Comparison of ENCODE assay signal across 14 cellular contexts in genomic region chr14:54106802-54107377, GRCh38.
DNase-seq lines count a peak whose midpoint lies in the region; ATAC-seq, FAIRE-seq and TF ChIP-seq lines count a peak whose summit lies in the region.
"Had no signal": no experiment of that assay in that cellular context is flagged by ENCODE, and none has a peak within 500 bp of the region (broad histone marks: within the 10 kb centered on the region; RNA-seq: fewer than 3 reads in every experiment).

No MANE protein-coding gene starts in this region.

- in situ Hi-C loops in mammary epithelial cell (cut with MboI; ENCODE audit: low sequenced_read_pairs in 2 of 2) = no loop called here
- in situ Hi-C loops in HAP-1 (cut with MboI; ENCODE audit: low sequenced_read_pairs) = no loop called here

- POLR2A ChIA-PET in A549 (lab: Yijun Ruan, JAX) = no interaction called here

- ATAC-seq in A549 (no peak), lower lobe of right lung (peak; percentile 62 to 82)
- ATAC-seq: T-helper 17 cell had no signal

- H3K4me1 ChIP-seq in A549 (peaks cover 22% of the 10 kb centered on the region), mammary epithelial cell (ENCODE audit: insufficient read depth, low read length) (peaks cover 67% of the 10 kb centered on the region), lower lobe of right lung (peaks cover 12% of the 10 kb centered on the region), HAP-1 (no peaks in the 10 kb centered on the region)

- H3K4me3 ChIP-seq in A549 = no peak overlapping the region
- no peak overlapping the region for H3K4me3 ChIP-seq in mammary epithelial cell (replicated peaks in 1 of 3; ENCODE audit: insufficient read depth in 1 of 3, low read depth in 2 of 3, low read length in 3 of 3)
- no peak overlapping the region for H3K4me3 ChIP-seq in lower lobe of right lung
- H3K4me3 ChIP-seq in HAP-1 = no peak overlapping the region

- H4K20me1 ChIP-seq in mammary epithelial cell (ENCODE audit: insufficient read depth, low read length) = no peaks in the 10 kb centered on the region

- intact Hi-C loops in mammary epithelial cell (cut with micrococcal nuclease) = loop anchor here (1.0 to 10.0 kb wide), 4 partner anchors 62 to 290 kb away; partner anchors contain the start of gene CDKN3
- intact Hi-C loops in lower lobe of right lung (cut with DNase I) = no loop called here

- DNase-seq in A549 (ENCODE audit: low read depth in 1 of 2, low spot score in 1 of 2) (no peak), HFFc6 (no peak), mammary epithelial cell (no peak), lower lobe of right lung (no peak), endothelial cell (ENCODE audit: low spot score) (no peak), HAP-1 (ENCODE audit: low spot score in 2 of 2) (no peak), T-helper 1 cell (no peak), RPMI8226 (no peak)
- DNase-seq: DND-41; naive B cell; stimulated activated CD4-positive, alpha-beta T cell treated with anti-CD3 and anti-CD28 coated beads, Interleukin-12 subunit alpha, Interleukin-12 subunit beta, amount 100 ng/mL, for 4 hours; T-helper 17 cell had no signal

- H3K4me1 Mint-ChIP-seq in HFFc6 (ENCODE audit: low read depth) (peaks cover 45% of the 10 kb centered on the region), endothelial cell (ENCODE audit: unreplicated experiment) (no peaks in the 10 kb centered on the region)
- H3K4me1 Mint-ChIP-seq: B cell, naive B cell, T-helper 17 cell had no signal

- no peaks in the 10 kb centered on the region for H3K36me3 ChIP-seq in mammary epithelial cell (ENCODE audit: insufficient read depth, low read length)
- no peaks in the 10 kb centered on the region for H3K36me3 ChIP-seq in lower lobe of right lung
- no peaks in the 10 kb centered on the region for H3K36me3 ChIP-seq in HAP-1 (replicated peaks)

- H3K4me3 Mint-ChIP-seq in HFFc6 = peak overlapping the region; percentile 54
- H3K4me3 Mint-ChIP-seq in endothelial cell (ENCODE audit: unreplicated experiment) = no peak overlapping the region
- H3K4me3 Mint-ChIP-seq: B cell, naive B cell, T-helper 17 cell had no signal

- H3K9me3 Mint-ChIP-seq in HFFc6 (no peaks in the 10 kb centered on the region), endothelial cell (ENCODE audit: unreplicated experiment) (no peaks in the 10 kb centered on the region)

- H3K27ac ChIP-seq in A549 (0 out of 6 replicates have a peak overlapping the region, but pooled peaks of 1 of the 2 experiments have one; percentile 16), mammary epithelial cell (ENCODE audit: insufficient read depth, low read depth, low read length) (peak overlapping the region; percentile 99), lower lobe of right lung (peak overlapping the region; percentile 6)
- H3K27ac ChIP-seq: KMS-11 had no signal

- BruUV-seq in mammary epithelial cell (replicated peaks; lab: Mats Ljungman, UMichigan) = no TSS peak

- no peaks in the 10 kb centered on the region for H3K36me3 Mint-ChIP-seq in HFFc6 (ENCODE audit: low read depth)
- H3K36me3 Mint-ChIP-seq in endothelial cell (ENCODE audit: low read depth, unreplicated experiment) = no peaks in the 10 kb centered on the region
- H3K36me3 Mint-ChIP-seq: naive B cell had no signal

- TF ChIP-seq CTCF in A549 (IDR thresholded peaks at IDR 0.05) = no peak
- TF ChIP-seq CTCF in HFFc6 (IDR thresholded peaks at IDR 0.05) = no peak
- TF ChIP-seq CTCF in mammary epithelial cell (conservative IDR thresholded peaks at IDR 0.05 in 1 of 2, IDR thresholded peaks at IDR 0.05 in 1 of 2; ENCODE audit: extremely low read depth in 1 of 2, insufficient read depth in 1 of 2, low read depth in 1 of 2, low read length in 2 of 2) = no peak
- no peak for TF ChIP-seq CTCF in lower lobe of right lung (IDR thresholded peaks at IDR 0.05)
- TF ChIP-seq CTCF in endothelial cell (IDR thresholded peaks at IDR 0.05; ENCODE audit: unreplicated experiment) = no peak

- TF ChIP-seq EP300 in A549 (IDR thresholded peaks at IDR 0.05) = no peak

- no peaks in the 10 kb centered on the region for H3K79me2 ChIP-seq in mammary epithelial cell (ENCODE audit: insufficient read depth, low read length)

- H3K9me3 ChIP-seq in A549 (no peaks in the 10 kb centered on the region), mammary epithelial cell (replicated peaks; ENCODE audit: insufficient read depth, low read length) (no peaks in the 10 kb centered on the region), lower lobe of right lung (no peaks in the 10 kb centered on the region), HAP-1 (no peaks in the 10 kb centered on the region)

- no peak for FAIRE-seq in A549 (lab: Jason Lieb, UNC)

- H3K4me2 ChIP-seq in A549 = peak overlapping the region; percentile 35; the same call in 2 of the 3 replicates
- H3K4me2 ChIP-seq in mammary epithelial cell (ENCODE audit: insufficient read depth, low read depth, low read length) = peak overlapping the region; percentile 74
- H3K4me2 ChIP-seq: KMS-11 had no signal

- TF ChIP-seq POLR2A in A549 (IDR thresholded peaks at IDR 0.05; ENCODE audit: low read length) = no peak

- H3K27ac Mint-ChIP-seq in HFFc6 = peak overlapping the region; percentile 25; the same call in 1 of the 2 replicates
- no peak overlapping the region for H3K27ac Mint-ChIP-seq in endothelial cell (ENCODE audit: unreplicated experiment)
- H3K27ac Mint-ChIP-seq: B cell, naive B cell, T-helper 17 cell had no signal

- CTCF ChIA-PET in A549 (lab: Yijun Ruan, JAX) = interaction anchor here (1.0 to 1.3 kb wide), 2 partner anchors 56 to 69 kb away, joined by 3 to 9 read pairs; no protein-coding TSS in a partner anchor
- CTCF ChIA-PET in mammary epithelial cell (lab: Charles Lee; ENCODE audit: low non-redundant PET) = no interaction called here

- dilution Hi-C loops in mammary epithelial cell (cut with HindIII; ENCODE audit: low sequenced_read_pairs) = no loop called here

- H3K27me3 Mint-ChIP-seq in HFFc6 (ENCODE audit: insufficient read depth) (peaks cover 2% of the 10 kb centered on the region; the same call in 1 of the 2 replicates), endothelial cell (ENCODE audit: unreplicated experiment) (no peaks in the 10 kb centered on the region)
- H3K27me3 Mint-ChIP-seq: B cell had no signal

- H3K27me3 ChIP-seq in mammary epithelial cell (ENCODE audit: insufficient read depth, low read length) (no peaks in the 10 kb centered on the region), lower lobe of right lung (ENCODE audit: low read depth) (no peaks in the 10 kb centered on the region), HAP-1 (ENCODE audit: low read depth) (peaks cover 5% of the 10 kb centered on the region; the same call in 1 of the 2 replicates)

- TF ChIP-seq RAD21 in A549 (conservative IDR thresholded peaks at IDR 0.05 in 1 of 2, IDR thresholded peaks at IDR 0.05 in 1 of 2) = no peak

- 43% methylated on average over 6 of the region's 6 CpGs for WGBS in A549 (ENCODE audit: missing lambda C conversion rate)
- whole genome bisulfite sequencing in mammary epithelial cell (ENCODE audit: low coverage, missing lambda C conversion rate) = 31% methylated on average over 5 of the region's 6 CpGs

- peak overlapping the region; percentile 62 for H3K9ac ChIP-seq in mammary epithelial cell (ENCODE audit: insufficient read depth, low read length)
- H3K9ac ChIP-seq: KMS-11 had no signal

- peak overlapping the region; percentile 64 for H2AFZ ChIP-seq in mammary epithelial cell (ENCODE audit: low read depth, low read length)

TF ChIP-seq in A549, 52 proteins besides CTCF, POLR2A, EP300 and RAD21:
- no peak for TF ChIP-seq MYC (IDR thresholded peaks at IDR 0.05; ENCODE audit: borderline replicate concordance, low read length)
- TF ChIP-seq RNF2 (IDR thresholded peaks at IDR 0.05; ENCODE audit: borderline replicate concordance, low read depth) = no peak
- no peak for TF ChIP-seq CEBPB (IDR thresholded peaks at IDR 0.05)
- TF ChIP-seq ZC3H11A (IDR thresholded peaks at IDR 0.05) = no peak
- no peak for TF ChIP-seq CHD2 (IDR thresholded peaks at IDR 0.05; ENCODE audit: low read length, partially characterized antibody)
- no peak for TF ChIP-seq REST (IDR thresholded peaks at IDR 0.05)
- no peak for TF ChIP-seq HOXA7 (CRISPR knock-in tag; IDR thresholded peaks at IDR 0.05)
- no peak for TF ChIP-seq CHD4 (IDR thresholded peaks at IDR 0.05; ENCODE audit: borderline replicate concordance)
- TF ChIP-seq RARB (CRISPR knock-in tag; IDR thresholded peaks at IDR 0.05) = no peak

Comparison
In these comparisons a context has a peak if more than half of its experiments do, and no peak if none do; other contexts are left out.
1. ATAC-seq: peak in lower lobe of right lung (2 of 2); none in A549 (0 of 2).